Comparison of ENCODE assay signal across 18 cellular contexts in genomic region chr1:234264832-234265231, GRCh38.
A peak's percentile ranks its signal among the peaks of the same experiment; 100 is the strongest.
DNase-seq lines count a peak whose midpoint lies in the region; ATAC-seq, FAIRE-seq and TF ChIP-seq lines count a peak whose summit lies in the region.
"Had no signal": no experiment of that assay in that cellular context is flagged by ENCODE, and none has a peak within 500 bp of the region (broad histone marks: within the 10 kb centered on the region; RNA-seq: fewer than 3 reads in every experiment).

No MANE protein-coding gene starts in this region.

- WGBS in K562 (ENCODE audit: insufficient coverage, low coverage, missing lambda C conversion rate), result 2% methylated on average over 5 of the region's 5 CpGs
- WGBS in mesendoderm (ENCODE audit: extremely low coverage, insufficient coverage, low lambda C conversion rate), result no CpG with 5 or more reads among the region's 5 CpGs

- H3K4me1 Mint-ChIP-seq in stimulated activated effector memory CD8-positive, alpha-beta T cell treated with anti-CD3 and anti-CD28 coated beads, Interleukin-12 subunit alpha, Interleukin-12 subunit beta, amount 100 ng/mL, for 72 hours, result peaks cover 16% of the 10 kb centered on the region

- no peaks in the 10 kb centered on the region for H4K20me1 ChIP-seq in K562 (replicated peaks; ENCODE audit: control insufficient read depth, insufficient read depth, low read length)

- BruUV-seq in K562 (replicated peaks; lab: Mats Ljungman, UMichigan), result no TSS peak

- H3K9ac ChIP-seq in K562 (ENCODE audit: insufficient read depth in 1 of 2, low read depth in 2 of 2, low read length in 2 of 2) (no peak overlapping the region), mesendoderm (ENCODE audit: low read length) (no peak overlapping the region)

- FAIRE-seq in K562 (lab: Jason Lieb, UNC), result no peak
- FAIRE-seq: GM12891, GM18507 had no signal

- no peak overlapping the region for H3K4me3 Mint-ChIP-seq in stimulated activated effector memory CD8-positive, alpha-beta T cell treated with anti-CD3 and anti-CD28 coated beads, Interleukin-12 subunit alpha, Interleukin-12 subunit beta, amount 100 ng/mL, for 72 hours
- H3K4me3 Mint-ChIP-seq: CD4-positive, alpha-beta memory T cell had no signal

- no peaks in the 10 kb centered on the region for H3K36me3 Mint-ChIP-seq in stimulated activated effector memory CD8-positive, alpha-beta T cell treated with anti-CD3 and anti-CD28 coated beads, Interleukin-12 subunit alpha, Interleukin-12 subunit beta, amount 100 ng/mL, for 72 hours
- H3K36me3 Mint-ChIP-seq: CD4-positive, alpha-beta memory T cell had no signal

- no peak overlapping the region for H3K27ac ChIP-seq in K562 (ENCODE audit: extremely low read depth, low read depth, low read length)
- no peak overlapping the region for H3K27ac ChIP-seq in mesendoderm (ENCODE audit: low read depth, low read length)

- no peak overlapping the region for H3K4ac ChIP-seq in mesendoderm (ENCODE audit: low read depth, low read length)

- no peak for DNase-seq in K562 (ENCODE audit: extremely low read depth in 1 of 4, low spot score in 3 of 4)
- no peak for DNase-seq in mesendoderm
- DNase-seq in stimulated activated effector memory CD8-positive, alpha-beta T cell treated with anti-CD3 and anti-CD28 coated beads, Interleukin-12 subunit alpha, Interleukin-12 subunit beta, amount 100 ng/mL, for 72 hours (ENCODE audit: low spot score in 2 of 2), result no peak
- DNase-seq in NCI-H2171 treated with DMSO at 0.1 percent for 48 hours (lab: John Stamatoyannopoulos, UW), result no peak
- no peak for DNase-seq in NCI-H1105 (lab: John Stamatoyannopoulos, UW)
- DNase-seq: C1 segment of cervical spinal cord; Calu3; CD4-positive, alpha-beta memory T cell; COR-L47; DMS53; DMS79 treated with DMSO at 0.1 percent for 48 hours; GF-D8; GOT3; H7; HCEC 1CT had no signal

- in situ Hi-C loops in K562 (cut with MboI), result no loop called here

- CTCF ChIA-PET in K562 (lab: Yijun Ruan, JAX; ENCODE audit: low intra/inter-chr PET ratio), result no interaction called here

- TF ChIP-seq POLR2A in K562 (conservative IDR thresholded peaks at IDR 0.05), result no peak

- no peak overlapping the region for H3K23ac ChIP-seq in mesendoderm (ENCODE audit: low read length)

- no peak overlapping the region for H2BK120ac ChIP-seq in mesendoderm (ENCODE audit: low read depth, low read length)

- POLR2A ChIA-PET in K562 (lab: Yijun Ruan, JAX), result interaction anchor here (1.0 kb wide), 1 partner anchor 11 kb away, joined by 3 read pairs; no protein-coding TSS in a partner anchor

- intact Hi-C loops in K562 (cut with micrococcal nuclease), result no loop called here

- H3K9me3 Mint-ChIP-seq in stimulated activated effector memory CD8-positive, alpha-beta T cell treated with anti-CD3 and anti-CD28 coated beads, Interleukin-12 subunit alpha, Interleukin-12 subunit beta, amount 100 ng/mL, for 72 hours, result no peaks in the 10 kb centered on the region

- peak overlapping the region; percentile 27 for H2AK5ac ChIP-seq in mesendoderm (ENCODE audit: low read length)

- no peak for TF ChIP-seq RAD21 in K562 (CRISPR knock-in tag; conservative IDR thresholded peaks at IDR 0.05 in 1 of 2, IDR thresholded peaks at IDR 0.05 in 1 of 2)

- no peaks in the 10 kb centered on the region for H3K79me1 ChIP-seq in mesendoderm (ENCODE audit: low read length)

- no peak overlapping the region for H4K5ac ChIP-seq in mesendoderm (ENCODE audit: low read length)

- no peaks in the 10 kb centered on the region for H3K4me1 ChIP-seq in K562 (replicated peaks in 1 of 2; ENCODE audit: control insufficient read depth in 2 of 2, insufficient read depth in 2 of 2, low read length in 2 of 2)
- peaks cover 11% of the 10 kb centered on the region for H3K4me1 ChIP-seq in mesendoderm (ENCODE audit: control insufficient read depth, low read depth, low read length)

- no peak overlapping the region for H2AFZ ChIP-seq in K562 (ENCODE audit: low read depth, low read length)

- H3K79me2 ChIP-seq in K562 (ENCODE audit: control insufficient read depth, insufficient read depth, low read length), result no peaks in the 10 kb centered on the region
- H3K79me2 ChIP-seq in mesendoderm (ENCODE audit: control insufficient read depth, insufficient read depth, low read length), result no peaks in the 10 kb centered on the region

- TF ChIP-seq EP300 in K562 (IDR thresholded peaks at IDR 0.05; ENCODE audit: low read length), result no peak

- H3K4me2 ChIP-seq in K562 (ENCODE audit: insufficient read depth, low read length) (no peak overlapping the region), mesendoderm (ENCODE audit: low read length) (no peak overlapping the region)

- no peak for TF ChIP-seq CTCF in K562 (IDR thresholded peaks at IDR 0.05 in 2 of 3, conservative IDR thresholded peaks at IDR 0.05 in 1 of 3; ENCODE audit: insufficient read depth in 2 of 3, low read depth in 1 of 3, low read length in 3 of 3)

- no peak overlapping the region for H3K56ac ChIP-seq in mesendoderm (ENCODE audit: low read length)

- no peak overlapping the region for H3K27ac Mint-ChIP-seq in stimulated activated effector memory CD8-positive, alpha-beta T cell treated with anti-CD3 and anti-CD28 coated beads, Interleukin-12 subunit alpha, Interleukin-12 subunit beta, amount 100 ng/mL, for 72 hours

- H3K18ac ChIP-seq in mesendoderm (ENCODE audit: low read length), result no peak overlapping the region

- no peaks in the 10 kb centered on the region for H3K9me1 ChIP-seq in K562 (ENCODE audit: control insufficient read depth, insufficient read depth, low read length)

- no peaks in the 10 kb centered on the region for H3K9me3 ChIP-seq in K562 (replicated peaks; ENCODE audit: control insufficient read depth, insufficient read depth, low read depth, low read length)

- H4K8ac ChIP-seq in mesendoderm (ENCODE audit: low read depth, low read length), result no peak overlapping the region

- no peak overlapping the region for H2BK5ac ChIP-seq in mesendoderm (ENCODE audit: low read length)

- H3K27me3 ChIP-seq in K562 (ENCODE audit: control insufficient read depth in 2 of 2, insufficient read depth in 2 of 2, low read length in 2 of 2) (peaks cover 12 to 13% of the 10 kb centered on the region in 2 experiments), mesendoderm (ENCODE audit: insufficient read depth, low read length, poor library complexity) (no peaks in the 10 kb centered on the region)

- H2BK15ac ChIP-seq in mesendoderm (replicated peaks; ENCODE audit: low read depth), result no peak overlapping the region

- H3K36me3 ChIP-seq in K562 (ENCODE audit: control insufficient read depth, insufficient read depth, low read length), result no peaks in the 10 kb centered on the region
- H3K36me3 ChIP-seq in mesendoderm (ENCODE audit: control insufficient read depth, insufficient read depth, low read length), result no peaks in the 10 kb centered on the region

- no peak overlapping the region for H3K4me3 ChIP-seq in K562
- H3K4me3 ChIP-seq in mesendoderm (ENCODE audit: low read length), result no peak overlapping the region

- ATAC-seq in K562 (peak; percentile 54; the same call in 2 of the 3 replicates), GM21576 (IDR thresholded peaks at IDR 0.05; ENCODE audit: unreplicated experiment) (no peak)
- peak; percentile 43 for ATAC-seq in stimulated activated effector memory CD8-positive, alpha-beta T cell treated with anti-CD3 and anti-CD28 coated beads, Interleukin-12 subunit alpha, Interleukin-12 subunit beta, amount 100 ng/mL, for 72 hours

TF ChIP-seq in K562, 482 proteins besides CTCF, POLR2A, EP300 and RAD21:
- TF ChIP-seq MTA1 (IDR thresholded peaks at IDR 0.05; ENCODE audit: borderline replicate concordance) (no peak), MEIS2 (IDR thresholded peaks at IDR 0.05; ENCODE audit: partially characterized antibody) (no peak), HLTF (IDR thresholded peaks at IDR 0.05) (no peak), BRF1 (IDR thresholded peaks at IDR 0.05; ENCODE audit: borderline replicate concordance, extremely low read depth, insufficient read length) (no peak), HDGF (IDR thresholded peaks at IDR 0.05) (no peak), HCFC1 (IDR thresholded peaks at IDR 0.05; ENCODE audit: low read depth, low read length) (no peak), LARP7 (IDR thresholded peaks at IDR 0.05) (no peak), CREB3 (tag; conservative IDR thresholded peaks at IDR 0.05; ENCODE audit: low read depth) (no peak), ZNF561 (CRISPR knock-in tag; conservative IDR thresholded peaks at IDR 0.05) (no peak), SOX6 (IDR thresholded peaks at IDR 0.05) (no peak), FUS (optimal IDR thresholded peaks at IDR 0.05; ENCODE audit: low read depth, low read length) (no peak), CGGBP1 (CRISPR knock-in tag; IDR thresholded peaks at IDR 0.05) (no peak), ZNF551 (CRISPR knock-in tag; IDR thresholded peaks at IDR 0.05) (no peak), HDAC1 (IDR thresholded peaks at IDR 0.05) (no peak), ZNF165 (CRISPR knock-in tag; IDR thresholded peaks at IDR 0.05; ENCODE audit: borderline replicate concordance) (no peak)
TF ChIP-seq in K562: peak in this region for 0.
